ENCODE assay signal across 1 cellular context in genomic region chr12:54420766-54421144, GRCh38.
TF ChIP-seq lines count a peak whose summit lies in the region.

No MANE protein-coding gene starts in this region.

TF ChIP-seq in WTC11, 78 proteins besides CTCF, POLR2A, EP300 and RAD21 (continued from another document):
- TF ChIP-seq SP1 (CRISPR knock-in tag; conservative IDR thresholded peaks at IDR 0.05) (no peak), GRHL2 (CRISPR knock-in tag; IDR thresholded peaks at IDR 0.05; ENCODE audit: insufficient replicate concordance, severe bottlenecking) (no peak), HMGXB4 (CRISPR knock-in tag; IDR thresholded peaks at IDR 0.05) (no peak)
